In the genomic region with DNA sequence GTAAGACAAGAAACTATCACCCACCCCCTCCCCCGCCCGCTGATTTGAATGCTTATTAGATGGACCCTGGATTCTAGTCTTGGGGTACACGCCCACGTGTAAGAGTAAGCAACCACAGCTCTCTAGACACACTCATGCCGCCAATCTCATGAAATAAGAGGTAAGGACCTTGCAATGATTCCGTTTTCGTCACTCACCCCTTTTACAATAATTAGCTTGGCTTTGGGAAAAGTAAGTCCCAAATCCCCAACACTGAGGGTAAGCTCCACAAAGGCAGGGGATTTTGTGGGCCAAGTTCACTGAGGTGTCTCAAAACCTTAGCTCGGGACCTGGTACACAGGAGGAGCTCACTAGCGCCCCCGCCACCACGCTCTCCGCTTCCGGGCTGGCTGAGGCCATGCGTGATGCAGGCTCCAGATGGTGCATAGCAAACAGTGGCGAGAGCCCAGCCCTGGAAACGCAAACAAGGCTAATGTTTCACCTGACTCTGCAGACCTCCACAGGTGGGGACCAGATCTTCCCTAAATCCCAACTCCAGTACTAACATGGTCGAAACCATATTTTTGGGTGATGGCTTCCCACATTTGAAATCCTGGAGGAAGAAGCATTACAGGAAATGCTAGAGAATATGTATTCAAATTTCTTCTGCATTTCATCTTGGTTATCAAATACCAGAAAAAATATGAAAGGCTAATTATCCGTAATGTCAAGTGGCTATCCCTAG, we compare ENCODE assay signal across 8 cellular contexts. TPM values are rescaled to one million over a fixed set of nuclear protein-coding genes. Genes with fewer than 3 reads are reported as not detected.
DNase-seq lines count a peak whose midpoint lies in the region; ATAC-seq, FAIRE-seq and TF ChIP-seq lines count a peak whose summit lies in the region.

No MANE protein-coding gene starts in this region.

- DNase-seq in A673 (ENCODE audit: low spot score) (peak; percentile 79), NCI-H2107 treated with DMSO at 0.1 percent for 48 hours (lab: John Stamatoyannopoulos, UW; ENCODE audit: unreplicated experiment) (peak; percentile 76), WERI-Rb-1 (peak; percentile 96), bronchial epithelial cell (ENCODE audit: low read depth) (peak; percentile 77), inferior parietal cortex (ENCODE audit: extremely low spot score) (peak; percentile 67)
- peak; percentile 80 to 90 for DNase-seq in stimulated activated CD4-positive, alpha-beta T cell treated with anti-CD3 and anti-CD28 coated beads, Interleukin-12 subunit alpha, Interleukin-12 subunit beta, amount 100 ng/mL, for 24 hours (ENCODE audit: low read depth in 2 of 2)

- FAIRE-seq in bronchial epithelial cell (lab: Jason Lieb, UNC), result peak; percentile 28

- H3K9me3 ChIP-seq in A673 (ENCODE audit: low read depth, low read length, poor library complexity, severe bottlenecking) (no peaks in the 10 kb centered on the region), WERI-Rb-1 (ENCODE audit: severe bottlenecking) (no peaks in the 10 kb centered on the region)

- CTCF ChIA-PET in A673 (lab: Charles Lee), result interaction anchor here (0.8 kb wide), 1 partner anchor 143 kb away, joined by 4 read pairs; no protein-coding TSS in a partner anchor

- H3K27ac ChIP-seq in A673 (ENCODE audit: low read depth, low read length, poor library complexity, severe bottlenecking), result no peak overlapping the region
- peak overlapping the region; percentile 89 for H3K27ac ChIP-seq in WERI-Rb-1

- no peaks in the 10 kb centered on the region for H3K4me1 ChIP-seq in A673 (ENCODE audit: insufficient read depth, low read length, poor library complexity, severe bottlenecking)

- POLR2A ChIA-PET in A673 (lab: Charles Lee; ENCODE audit: low non-redundant PET), result interaction anchor here (0.6 kb wide), 1 partner anchor 100 kb away, joined by 6 read pairs; a partner anchor contains a TSS

- peak overlapping the region; percentile 53 for H3K4me3 ChIP-seq in A673 (ENCODE audit: low read depth, low read length, poor library complexity, severe bottlenecking)
- H3K4me3 ChIP-seq in WERI-Rb-1 (ENCODE audit: low read depth, low read length), result peak overlapping the region; percentile 77
- H3K4me3 ChIP-seq in bronchial epithelial cell (ENCODE audit: low read depth, low read length), result peak overlapping the region; percentile 46

- H3K27me3 ChIP-seq in A673 (replicated peaks; ENCODE audit: insufficient read depth, low read depth, low read length, poor library complexity) (no peaks in the 10 kb centered on the region), WERI-Rb-1 (ENCODE audit: insufficient read depth, low read depth, severe bottlenecking) (no peaks in the 10 kb centered on the region), bronchial epithelial cell (ENCODE audit: control insufficient read depth, insufficient read depth, low read length) (no peaks in the 10 kb centered on the region)

- BruUV-seq in A673 (replicated peaks; lab: Mats Ljungman, UMichigan), result no TSS peak

- ATAC-seq in GM18520 (IDR thresholded peaks at IDR 0.05; ENCODE audit: unreplicated experiment), result peak; percentile 48
- ATAC-seq in HG03066 (IDR thresholded peaks at IDR 0.05; ENCODE audit: low read depth, unreplicated experiment), result peak; percentile 51

- intact Hi-C loops in A673 (cut with micrococcal nuclease; ENCODE audit: unreplicated experiment), result no loop called here

- TF ChIP-seq CTCF in A673 (conservative IDR thresholded peaks at IDR 0.05; ENCODE audit: low read depth, low read length), result peak; percentile 71
- TF ChIP-seq CTCF in WERI-Rb-1 (IDR thresholded peaks at IDR 0.05; ENCODE audit: low read depth, low read length), result peak; percentile 87
- peak; percentile 96 for TF ChIP-seq CTCF in bronchial epithelial cell (IDR thresholded peaks at IDR 0.05; ENCODE audit: insufficient read depth, low read length, severe bottlenecking)

- H3K36me3 ChIP-seq in A673 (ENCODE audit: insufficient read depth, low read length, poor library complexity, severe bottlenecking) (no peaks in the 10 kb centered on the region), WERI-Rb-1 (no peaks in the 10 kb centered on the region), bronchial epithelial cell (ENCODE audit: control insufficient read depth, insufficient read depth, low read length) (no peaks in the 10 kb centered on the region)

RNA-seq across cellular contexts. Expression of a gene that starts 4.1 kb away (rescaled TPM):
- total RNA-seq in A673 (2021) (0.41 TPM in 1 of 2 replicates, not detected in the other), bronchial epithelial cell (0.79 and 4.4 TPM in 2 replicates)
